In the genomic region with DNA sequence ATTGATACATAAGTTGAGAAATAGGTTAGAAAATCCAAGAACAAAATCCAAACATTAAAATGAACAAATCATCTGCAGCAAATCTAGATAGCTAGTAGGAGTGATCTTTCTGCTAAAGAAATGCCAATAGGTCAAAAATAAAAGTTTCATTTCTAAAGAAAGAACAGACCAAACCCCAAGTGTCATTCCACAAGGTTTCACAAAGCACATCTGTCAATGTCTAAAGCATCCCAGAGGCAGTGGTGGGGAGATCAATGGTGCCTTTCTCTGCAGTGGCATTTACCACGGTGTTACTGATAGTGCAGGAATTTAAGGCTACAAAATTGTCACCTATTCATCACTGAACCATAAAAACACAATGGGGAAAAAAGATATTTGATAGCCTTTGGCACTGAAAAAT, we compare ENCODE assay signal across 1 cellular context.
TF ChIP-seq lines count a peak whose summit lies in the region.

No MANE protein-coding gene starts in this region.

TF ChIP-seq in WTC11, 78 proteins besides CTCF, POLR2A, EP300 and RAD21 (continued from another document):
- TF ChIP-seq ESRRA (CRISPR knock-in tag; IDR thresholded peaks at IDR 0.05; ENCODE audit: borderline replicate concordance) (no peak), ZNF138 (CRISPR knock-in tag; conservative IDR thresholded peaks at IDR 0.05) (no peak), CREB1 (CRISPR knock-in tag; IDR thresholded peaks at IDR 0.05) (no peak), MXD4 (CRISPR knock-in tag; IDR thresholded peaks at IDR 0.05; ENCODE audit: borderline replicate concordance) (no peak)
- TF ChIP-seq, protein P1, sequence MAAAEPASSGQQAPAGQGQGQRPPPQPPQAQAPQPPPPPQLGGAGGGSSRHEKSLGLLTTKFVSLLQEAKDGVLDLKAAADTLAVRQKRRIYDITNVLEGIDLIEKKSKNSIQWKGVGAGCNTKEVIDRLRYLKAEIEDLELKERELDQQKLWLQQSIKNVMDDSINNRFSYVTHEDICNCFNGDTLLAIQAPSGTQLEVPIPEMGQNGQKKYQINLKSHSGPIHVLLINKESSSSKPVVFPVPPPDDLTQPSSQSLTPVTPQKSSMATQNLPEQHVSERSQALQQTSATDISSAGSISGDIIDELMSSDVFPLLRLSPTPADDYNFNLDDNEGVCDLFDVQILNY (CRISPR knock-in tag; IDR thresholded peaks at IDR 0.05) = no peak
- TF ChIP-seq, protein P2, sequence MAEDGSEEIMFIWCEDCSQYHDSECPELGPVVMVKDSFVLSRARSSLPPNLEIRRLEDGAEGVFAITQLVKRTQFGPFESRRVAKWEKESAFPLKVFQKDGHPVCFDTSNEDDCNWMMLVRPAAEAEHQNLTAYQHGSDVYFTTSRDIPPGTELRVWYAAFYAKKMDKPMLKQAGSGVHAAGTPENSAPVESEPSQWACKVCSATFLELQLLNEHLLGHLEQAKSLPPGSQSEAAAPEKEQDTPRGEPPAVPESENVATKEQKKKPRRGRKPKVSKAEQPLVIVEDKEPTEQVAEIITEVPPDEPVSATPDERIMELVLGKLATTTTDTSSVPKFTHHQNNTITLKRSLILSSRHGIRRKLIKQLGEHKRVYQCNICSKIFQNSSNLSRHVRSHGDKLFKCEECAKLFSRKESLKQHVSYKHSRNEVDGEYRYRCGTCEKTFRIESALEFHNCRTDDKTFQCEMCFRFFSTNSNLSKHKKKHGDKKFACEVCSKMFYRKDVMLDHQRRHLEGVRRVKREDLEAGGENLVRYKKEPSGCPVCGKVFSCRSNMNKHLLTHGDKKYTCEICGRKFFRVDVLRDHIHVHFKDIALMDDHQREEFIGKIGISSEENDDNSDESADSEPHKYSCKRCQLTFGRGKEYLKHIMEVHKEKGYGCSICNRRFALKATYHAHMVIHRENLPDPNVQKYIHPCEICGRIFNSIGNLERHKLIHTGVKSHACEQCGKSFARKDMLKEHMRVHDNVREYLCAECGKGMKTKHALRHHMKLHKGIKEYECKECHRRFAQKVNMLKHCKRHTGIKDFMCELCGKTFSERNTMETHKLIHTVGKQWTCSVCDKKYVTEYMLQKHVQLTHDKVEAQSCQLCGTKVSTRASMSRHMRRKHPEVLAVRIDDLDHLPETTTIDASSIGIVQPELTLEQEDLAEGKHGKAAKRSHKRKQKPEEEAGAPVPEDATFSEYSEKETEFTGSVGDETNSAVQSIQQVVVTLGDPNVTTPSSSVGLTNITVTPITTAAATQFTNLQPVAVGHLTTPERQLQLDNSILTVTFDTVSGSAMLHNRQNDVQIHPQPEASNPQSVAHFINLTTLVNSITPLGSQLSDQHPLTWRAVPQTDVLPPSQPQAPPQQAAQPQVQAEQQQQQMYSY (CRISPR knock-in tag; IDR thresholded peaks at IDR 0.05) = no peak
- TF ChIP-seq, protein P3, sequence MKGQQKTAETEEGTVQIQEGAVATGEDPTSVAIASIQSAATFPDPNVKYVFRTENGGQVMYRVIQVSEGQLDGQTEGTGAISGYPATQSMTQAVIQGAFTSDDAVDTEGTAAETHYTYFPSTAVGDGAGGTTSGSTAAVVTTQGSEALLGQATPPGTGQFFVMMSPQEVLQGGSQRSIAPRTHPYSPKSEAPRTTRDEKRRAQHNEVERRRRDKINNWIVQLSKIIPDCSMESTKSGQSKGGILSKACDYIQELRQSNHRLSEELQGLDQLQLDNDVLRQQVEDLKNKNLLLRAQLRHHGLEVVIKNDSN (CRISPR knock-in tag; IDR thresholded peaks at IDR 0.05) = no peak
